Comparison of ENCODE assay signal across 8 cellular contexts in the genomic region with DNA sequence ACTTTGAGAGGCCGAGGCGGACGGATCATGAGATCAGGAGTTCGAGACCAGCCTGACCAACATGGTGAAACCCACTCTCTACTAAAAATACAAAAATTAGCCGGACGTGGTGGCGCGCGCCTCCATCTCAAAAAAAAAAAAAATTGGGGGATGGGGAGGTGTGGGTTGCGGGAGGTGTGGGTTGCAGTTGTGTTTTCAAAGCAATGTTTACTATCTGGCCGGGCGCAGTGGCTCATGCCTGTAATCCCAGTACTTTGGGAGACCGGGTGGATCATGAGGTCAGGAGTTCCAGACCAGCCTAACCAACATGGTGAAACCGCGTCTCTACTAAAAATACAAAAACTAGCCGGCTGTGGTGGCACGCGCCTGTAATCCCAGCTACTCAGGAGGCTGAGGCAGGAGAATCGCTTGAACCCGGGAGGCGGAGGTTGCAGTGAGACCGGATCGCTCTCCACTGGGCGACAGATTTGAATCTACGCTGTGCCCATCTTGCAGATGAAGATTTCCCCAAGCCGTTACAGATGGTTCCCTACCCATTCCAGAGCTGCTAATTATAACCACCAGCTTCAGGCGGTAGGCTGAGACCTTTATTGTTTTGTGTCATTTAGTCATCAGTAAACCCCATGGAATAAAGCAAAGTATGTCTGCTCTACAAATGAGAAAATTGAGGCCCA. TPM values are rescaled to one million over a fixed set of nuclear protein-coding genes. Genes with fewer than 3 reads are reported as not detected.
DNase-seq lines count a peak whose midpoint lies in the region; FAIRE-seq and TF ChIP-seq lines count a peak whose summit lies in the region.
"Not testable (repeated sequence)": the region's sequence is repeated elsewhere in the genome, so short reads cannot be mapped to it uniquely, and the experiment has no call there.

No MANE protein-coding gene starts in this region.

- H3K36me3 ChIP-seq in BJ (ENCODE audit: control insufficient read depth, insufficient read depth, low read length); SU-DHL-6 (ENCODE audit: low read length); H1 (ENCODE audit: control insufficient read depth in 2 of 4, insufficient read depth in 4 of 4, low read length in 3 of 4): not testable (repeated sequence)
- H3K36me3 ChIP-seq in HUES6 (ENCODE audit: control insufficient read depth, insufficient read depth, low read length), result peaks cover 11% of the 10 kb centered on the region

- H3K4me3 Mint-ChIP-seq in activated naive CD8-positive, alpha-beta T cell, result peak overlapping the region; percentile 89
- H3K4me3 Mint-ChIP-seq in nephron, result peak overlapping the region; percentile 88 to 92 (median 91)
- peak overlapping the region; percentile 88 for H3K4me3 Mint-ChIP-seq in stimulated activated naive CD8-positive, alpha-beta T cell treated with anti-CD3 and anti-CD28 coated beads, Interleukin-15, Interleukin-2, amounts not matched to agents 100 ng/mL and 50 ng/mL, for 24 hours

- TF ChIP-seq POLR2A in H1 (IDR thresholded peaks at IDR 0.05; ENCODE audit: control extremely low read depth in 1 of 2, low read depth in 2 of 2, low read length in 2 of 2), result not testable (repeated sequence)

- not testable (repeated sequence) for H3K4ac ChIP-seq in H1 (replicated peaks; ENCODE audit: insufficient read length, low read depth, low read length)

- not testable (repeated sequence) for H4K8ac ChIP-seq in H1 (ENCODE audit: extremely low read depth, insufficient read depth, low read length)

- H2BK12ac ChIP-seq in H1 (ENCODE audit: low read depth, low read length), result not testable (repeated sequence)

- not testable (repeated sequence) for H3K27me3 ChIP-seq in BJ (ENCODE audit: control insufficient read depth, insufficient read depth, low read length); HUES6 (ENCODE audit: control insufficient read depth, insufficient read depth, low read length); SU-DHL-6 (ENCODE audit: low read length); H1 (replicated peaks in 1 of 4; ENCODE audit: control insufficient read depth in 3 of 4, extremely low read depth in 1 of 4, insufficient read depth in 3 of 4, low read length in 3 of 4)

- H3K27me3 Mint-ChIP-seq in activated naive CD8-positive, alpha-beta T cell; nephron (ENCODE audit: low read depth); stimulated activated naive CD8-positive, alpha-beta T cell treated with anti-CD3 and anti-CD28 coated beads, Interleukin-15, Interleukin-2, amounts not matched to agents 100 ng/mL and 50 ng/mL, for 24 hours: not testable (repeated sequence)

- not testable (repeated sequence) for H3K79me1 ChIP-seq in H1 (ENCODE audit: low read depth, low read length)

- H3K36me3 Mint-ChIP-seq in activated naive CD8-positive, alpha-beta T cell, result not testable (repeated sequence)
- H3K36me3 Mint-ChIP-seq in nephron (ENCODE audit: low read depth), result peaks cover 17% of the 10 kb centered on the region
- H3K36me3 Mint-ChIP-seq in stimulated activated naive CD8-positive, alpha-beta T cell treated with anti-CD3 and anti-CD28 coated beads, Interleukin-15, Interleukin-2, amounts not matched to agents 100 ng/mL and 50 ng/mL, for 24 hours (ENCODE audit: low read depth), result peaks cover 27% of the 10 kb centered on the region

- not testable (repeated sequence) for H3K56ac ChIP-seq in H1 (replicated peaks; ENCODE audit: insufficient read length, low read depth, low read length)

- H3K23ac ChIP-seq in H1 (ENCODE audit: insufficient read length), result not testable (repeated sequence)

- not testable (repeated sequence) for H3K14ac ChIP-seq in H1 (ENCODE audit: insufficient read length)

- not testable (repeated sequence) for H3K9me2 ChIP-seq in SU-DHL-6 (replicated peaks; ENCODE audit: insufficient read depth, low read length)

- peak overlapping the region; percentile 90 for H3K27ac Mint-ChIP-seq in activated naive CD8-positive, alpha-beta T cell
- peak overlapping the region; percentile 91 to 99 (median 95) for H3K27ac Mint-ChIP-seq in nephron
- H3K27ac Mint-ChIP-seq in stimulated activated naive CD8-positive, alpha-beta T cell treated with anti-CD3 and anti-CD28 coated beads, Interleukin-15, Interleukin-2, amounts not matched to agents 100 ng/mL and 50 ng/mL, for 24 hours, result peak overlapping the region; percentile 90

- H3K79me2 ChIP-seq in SU-DHL-6 (ENCODE audit: insufficient read depth, low read length) (peaks cover 36% of the 10 kb centered on the region), H1 (ENCODE audit: control insufficient read depth in 1 of 2, insufficient read depth in 2 of 2, low read length in 2 of 2) (peaks cover 10 to 38% of the 10 kb centered on the region in 2 experiments)

- not testable (repeated sequence) for H2BK120ac ChIP-seq in H1 (replicated peaks; ENCODE audit: low read depth, low read length)

- H2BK5ac ChIP-seq in H1 (ENCODE audit: low read depth, low read length), result not testable (repeated sequence)

- not testable (repeated sequence) for H3F3A ChIP-seq in SU-DHL-6 (ENCODE audit: insufficient read depth)

- H4K91ac ChIP-seq in H1 (replicated peaks; ENCODE audit: insufficient read length, low read length), result not testable (repeated sequence)

- H3K4me3 ChIP-seq in BJ (ENCODE audit: low read depth, low read length) (peak overlapping the region; percentile 47), HUES6 (ENCODE audit: low read depth, low read length) (peak overlapping the region; percentile 56), SU-DHL-6 (ENCODE audit: insufficient read depth, low read length, poor library complexity, severe bottlenecking) (peak overlapping the region; percentile 83), H1 (ENCODE audit: extremely low read depth in 1 of 4, insufficient read depth in 2 of 4, low read depth in 3 of 4, low read length in 4 of 4) (peak overlapping the region; percentile 35 to 92 (median 66); a peak in 7 of 8 replicates), iPS-18c (ENCODE audit: insufficient read depth, low read depth, low read length) (peak overlapping the region; percentile 53; the same call in 1 of the 2 replicates)

- CTCF ChIA-PET in BJ (lab: Yijun Ruan, JAX), result not testable (repeated sequence)
- CTCF ChIA-PET in H1 (lab: Charles Lee; ENCODE audit: partially characterized antibody), result interaction anchor here (0.6 to 1.1 kb wide), 3 partner anchors 10 to 442 kb away, joined by 3 to 4 read pairs (median 3); no protein-coding TSS in a partner anchor

- not testable (repeated sequence) for H4K5ac ChIP-seq in H1 (ENCODE audit: insufficient read length, low read depth, low read length)

- TF ChIP-seq RAD21 in H1 (IDR thresholded peaks at IDR 0.05 in 1 of 2, conservative IDR thresholded peaks at IDR 0.05 in 1 of 2; ENCODE audit: low read depth in 2 of 2, low read length in 2 of 2), result not testable (repeated sequence)

- not testable (repeated sequence) for H3K9me3 Mint-ChIP-seq in activated naive CD8-positive, alpha-beta T cell (ENCODE audit: low read depth); nephron; stimulated activated naive CD8-positive, alpha-beta T cell treated with anti-CD3 and anti-CD28 coated beads, Interleukin-15, Interleukin-2, amounts not matched to agents 100 ng/mL and 50 ng/mL, for 24 hours

- not testable (repeated sequence) for H2AK5ac ChIP-seq in H1 (ENCODE audit: low read depth, low read length)

- TF ChIP-seq EP300 in H1 (IDR thresholded peaks at IDR 0.05; ENCODE audit: borderline replicate concordance in 1 of 2, low read depth in 2 of 2, low read length in 2 of 2), result not testable (repeated sequence)

- H3K4me1 ChIP-seq in HUES6 (ENCODE audit: control insufficient read depth, insufficient read depth, low read length), result peaks cover 11% of the 10 kb centered on the region
- not testable (repeated sequence) for H3K4me1 ChIP-seq in H1 (replicated peaks in 1 of 4; ENCODE audit: control insufficient read depth in 3 of 4, insufficient read depth in 4 of 4, low read length in 3 of 4)

- POLR2A ChIA-PET in BJ (lab: Charles Lee), result not testable (repeated sequence)
- POLR2A ChIA-PET in H1 (lab: Charles Lee; ENCODE audit: partially characterized antibody), result interaction anchor here (0.7 kb wide), 1 partner anchor 18 kb away, joined by 3 read pairs; no protein-coding TSS in a partner anchor

- not testable (repeated sequence) for H3K27ac ChIP-seq in HUES6 (ENCODE audit: low read depth, low read length); SU-DHL-6 (ENCODE audit: low read depth, low read length); H1 (ENCODE audit: low read depth, low read length)

- WGBS in H1 (ENCODE audit: extremely low coverage in 1 of 2, insufficient coverage in 1 of 2, insufficient read length in 1 of 2, insufficient replicate concordance in 2 of 2, low coverage in 1 of 2, low lambda C conversion rate in 2 of 2, missing lambda C conversion rate in 1 of 2), 2 experiments, result 83% methylated on average over 26 of the region's 27 CpGs; no CpG with 5 or more reads in 1 of the 2 experiments

- H3K4me2 ChIP-seq in SU-DHL-6 (ENCODE audit: low read depth, low read length, poor library complexity, severe bottlenecking) (peak overlapping the region; percentile 55), H1 (ENCODE audit: insufficient read depth in 1 of 2, low read depth in 2 of 2, low read length in 2 of 2) (peak overlapping the region; percentile 65 to 71)

- H3K23me2 ChIP-seq in H1 (ENCODE audit: low read depth, low read length), result not testable (repeated sequence)

- TF ChIP-seq CTCF in BJ (IDR thresholded peaks at IDR 0.05; ENCODE audit: insufficient read depth, low read depth, low read length); SU-DHL-6 (IDR thresholded peaks at IDR 0.05; ENCODE audit: insufficient read depth, low read length, poor library complexity, severe bottlenecking); H1 (IDR thresholded peaks at IDR 0.05; ENCODE audit: control extremely low read depth in 1 of 3, insufficient read depth in 1 of 3, low read depth in 1 of 3, low read length in 3 of 3); nephron (IDR thresholded peaks at IDR 0.05; ENCODE audit: unreplicated experiment in 3 of 3): not testable (repeated sequence)

- H2BK15ac ChIP-seq in H1 (ENCODE audit: low read length), result not testable (repeated sequence)

- not testable (repeated sequence) for DNase-seq in BJ (ENCODE audit: low read depth); H1 (ENCODE audit: low read depth in 1 of 2, low spot score in 2 of 2)

- not testable (repeated sequence) for H3K18ac ChIP-seq in H1 (ENCODE audit: extremely low read depth, low read length)

- not testable (repeated sequence) for H3K9ac ChIP-seq in HUES6 (ENCODE audit: low read length); H1 (replicated peaks in 1 of 4; ENCODE audit: extremely low read depth in 1 of 4, low read depth in 3 of 4, low read length in 3 of 4)
- H3K9ac ChIP-seq in SU-DHL-6 (ENCODE audit: low read length), result peak overlapping the region; percentile 98

- not testable (repeated sequence) for FAIRE-seq in H1 (lab: Jason Lieb, UNC)

- H3K9me3 ChIP-seq in HUES6 (ENCODE audit: control insufficient read depth, insufficient read depth, low read depth, low read length), result peaks cover 10% of the 10 kb centered on the region
- not testable (repeated sequence) for H3K9me3 ChIP-seq in SU-DHL-6 (ENCODE audit: insufficient read depth, low read length); H1 (ENCODE audit: insufficient read depth in 2 of 2, low read depth in 1 of 2, low read length in 1 of 2); iPS-18c (ENCODE audit: control insufficient read depth, insufficient read depth, low read length)

- not testable (repeated sequence) for H2BK20ac ChIP-seq in H1 (ENCODE audit: low read length)

- H2AFZ ChIP-seq in SU-DHL-6 (ENCODE audit: low read depth, low read length, severe bottlenecking), result peak overlapping the region; percentile 41
- H2AFZ ChIP-seq in H1 (ENCODE audit: low read length), result not testable (repeated sequence)

- not testable (repeated sequence) for H4K20me1 ChIP-seq in SU-DHL-6 (ENCODE audit: low read depth, low read length); H1 (replicated peaks in 1 of 2; ENCODE audit: control insufficient read depth in 1 of 2, insufficient read depth in 2 of 2, low read length in 2 of 2)

- peaks cover 26% of the 10 kb centered on the region for H3K4me1 Mint-ChIP-seq in activated naive CD8-positive, alpha-beta T cell (ENCODE audit: low read depth)
- H3K4me1 Mint-ChIP-seq in nephron, result peaks cover 24% of the 10 kb centered on the region
- H3K4me1 Mint-ChIP-seq in stimulated activated naive CD8-positive, alpha-beta T cell treated with anti-CD3 and anti-CD28 coated beads, Interleukin-15, Interleukin-2, amounts not matched to agents 100 ng/mL and 50 ng/mL, for 24 hours (ENCODE audit: low read depth), result peaks cover 45% of the 10 kb centered on the region

RNA-seq across cellular contexts. Expression of a gene that starts 0.8 kb away (rescaled TPM):
- polyA plus RNA-seq in BJ (2011; rRNA removed) (17.6 and 49.8 TPM in 2 replicates), H1 (2011; rRNA removed) (8.5 and 17.3 TPM in 2 replicates)
- 12.5 and 18.0 TPM in 2 replicates for polyA minus RNA-seq in BJ (2011; rRNA and poly(A)+ RNA removed)
- 106 and 121 TPM in 2 replicates for total RNA-seq in H1 (2021; fragmentation: NEBNext Ultra II Directional; extraction: Animal tissue kit (Norgen Biotek cat#: 25700))
- polyA plus RNA-seq in H1 (2011; cell fraction: cytosol; rRNA removed), result 17.8 TPM
- polyA plus RNA-seq in H1 (2011; cell fraction: nucleus; rRNA removed), result 7.2 TPM
- 28.2 to 101 TPM (median 32.7 TPM) in 4 replicates for polyA plus RNA-seq in H1 (2012, experiment 1 of 2)
- 3.3 TPM for polyA plus RNA-seq in H1 (2012, experiment 2 of 2)
- 69.2 TPM for polyA plus RNA-seq in H1 (2013, experiment 1 of 2)
- 85.0 TPM for polyA plus RNA-seq in H1 (2013, experiment 2 of 2)
- polyA minus RNA-seq in H1 (2011; rRNA and poly(A)+ RNA removed), result 12.0 and 17.1 TPM in 2 replicates
- 20.1 TPM for polyA minus RNA-seq in H1 (2011; cell fraction: cytosol; rRNA and poly(A)+ RNA removed)
- polyA minus RNA-seq in H1 (2011; cell fraction: nucleus; rRNA and poly(A)+ RNA removed), result 44.5 TPM
